Comparison of ENCODE assay signal across 9 cellular contexts in genomic region chr9:116966199-116966598, GRCh38.
"Had no signal": no experiment of that assay in that cellular context is flagged by ENCODE, and none has a peak within 500 bp of the region (broad histone marks: within the 10 kb centered on the region; RNA-seq: fewer than 3 reads in every experiment).

No MANE protein-coding gene starts in this region.

- FAIRE-seq: H1, H54, HTR-8/SVneo, K562 had no signal

- H3K4me3 ChIP-seq: GM23338, K562 had no signal

- H3K4me2 ChIP-seq: GM23338 had no signal

- ATAC-seq: GM23338, K562 had no signal

- DNase-seq: H9, HCEC 1CT, IMR-90, KG1 had no signal

- H2AFZ ChIP-seq: GM23338 had no signal
